Comparison of ENCODE assay signal across 9 cellular contexts in genomic region chr3:170908235-170909116, GRCh38. TPM values are rescaled to one million over a fixed set of nuclear protein-coding genes. Genes with fewer than 3 reads are reported as not detected.
A peak's percentile ranks its signal among the peaks of the same experiment; 100 is the strongest.
DNase-seq lines count a peak whose midpoint lies in the region; ATAC-seq, FAIRE-seq and TF ChIP-seq lines count a peak whose summit lies in the region.
"Had no signal": no experiment of that assay in that cellular context is flagged by ENCODE, and none has a peak within 500 bp of the region (broad histone marks: within the 10 kb centered on the region; RNA-seq: fewer than 3 reads in every experiment).

Gene EIF5A2, minus strand, starts transcription at chr3:170908637. Its CDS starts 831 bp downstream, at chr3:170907806.

- H3K18ac ChIP-seq in H1 (ENCODE audit: extremely low read depth, low read length) (0 out of 2 replicates have a peak within 1 kb of the TSS, but pooled peaks have one; percentile 68), mesendoderm (ENCODE audit: low read length) (peak within 1 kb of the TSS; percentile 63)

- H2BK5ac ChIP-seq in H1 (ENCODE audit: low read depth, low read length) (no peak within 1 kb of the TSS), mesendoderm (ENCODE audit: low read length) (no peak within 1 kb of the TSS)

- CTCF ChIA-PET in H1 (lab: Charles Lee; ENCODE audit: partially characterized antibody): interaction anchor here (1.2 kb wide), 1 partner anchor 37 kb away, joined by 3 read pairs; no protein-coding TSS in a partner anchor

- H2AFZ ChIP-seq in H1 (ENCODE audit: low read length): peak within 1 kb of the TSS; percentile 96

- peaks cover 0 to 5% (median 2%) of the 10 kb centered on the region in 4 experiments; a peak in 3 of 7 replicates for H3K4me1 ChIP-seq in H1 (replicated peaks in 1 of 4; ENCODE audit: control insufficient read depth in 3 of 4, insufficient read depth in 4 of 4, low read length in 3 of 4)
- no peaks in the 10 kb centered on the region for H3K4me1 ChIP-seq in mesendoderm (ENCODE audit: control insufficient read depth, low read depth, low read length)

- POLR2A ChIA-PET in H1 (lab: Charles Lee; ENCODE audit: partially characterized antibody): interaction anchor here (0.9 to 2.3 kb wide), 8 partner anchors 10 to 95 kb away, joined by 3 to 15 read pairs (median 4); partner anchors contain the start of gene RPL22L1

- H3K79me1 ChIP-seq in H1 (ENCODE audit: low read depth, low read length): no peaks in the 10 kb centered on the region; the same call in 1 of the 2 replicates
- H3K79me1 ChIP-seq in mesendoderm (ENCODE audit: low read length): no peaks in the 10 kb centered on the region

- FAIRE-seq in H1 (lab: Jason Lieb, UNC): no peak
- FAIRE-seq: endometrium had no signal

- DNase-seq in CD1c-positive myeloid dendritic cell (ENCODE audit: extremely low spot score): peak; percentile 96
- DNase-seq in NCI-H82 (lab: John Stamatoyannopoulos, UW): peak; percentile 98
- peak; percentile 89 to 90 for DNase-seq in activated CD8-positive, alpha-beta memory T cell treated with anti-CD3 and anti-CD28 coated beads for 1 hour (ENCODE audit: extremely low read depth in 1 of 2, low read depth in 1 of 2)
- peak; percentile 83 to 94 for DNase-seq in H1 (ENCODE audit: low read depth in 1 of 2, low spot score in 2 of 2)
- DNase-seq in mesendoderm: peak; percentile 98
- peak; percentile 91 for DNase-seq in stimulated activated CD8-positive, alpha-beta memory T cell treated with anti-CD3 and anti-CD28 coated beads, Interleukin-12 subunit alpha, Interleukin-12 subunit beta, amount 100 ng/mL, for 24 hours (ENCODE audit: extremely low read depth)

- TF ChIP-seq EP300 in H1 (IDR thresholded peaks at IDR 0.05; ENCODE audit: borderline replicate concordance in 1 of 2, low read depth in 2 of 2, low read length in 2 of 2): peak in 1 of 2 experiments; percentile 7; a peak in 1 of 3 replicates

- H3K14ac ChIP-seq in H1 (ENCODE audit: insufficient read length): no peak within 1 kb of the TSS

- ATAC-seq in GM19452 (IDR thresholded peaks at IDR 0.05; ENCODE audit: unreplicated experiment) (peak; percentile 92), HG03571 (IDR thresholded peaks at IDR 0.05; ENCODE audit: unreplicated experiment) (peak; percentile 92)

- H3K9ac ChIP-seq in H1 (replicated peaks in 1 of 4; ENCODE audit: extremely low read depth in 1 of 4, low read depth in 3 of 4, low read length in 3 of 4) (peak within 1 kb of the TSS in 3 of 4 experiments; percentile 35 to 65 (median 44); a peak in 5 of 7 replicates), mesendoderm (ENCODE audit: low read length) (peak within 1 kb of the TSS; percentile 87)

- H2AK5ac ChIP-seq in H1 (ENCODE audit: low read depth, low read length) (no peak within 1 kb of the TSS), mesendoderm (ENCODE audit: low read length) (no peak within 1 kb of the TSS)

- H3K4me2 ChIP-seq in H1 (ENCODE audit: insufficient read depth in 1 of 2, low read depth in 2 of 2, low read length in 2 of 2) (peak within 1 kb of the TSS; percentile 95 to 96), mesendoderm (ENCODE audit: low read length) (peak within 1 kb of the TSS; percentile 86)

- no peak within 1 kb of the TSS for H3K27ac ChIP-seq in H1 (ENCODE audit: low read depth, low read length)
- no peak within 1 kb of the TSS for H3K27ac ChIP-seq in mesendoderm (ENCODE audit: low read depth, low read length)

- peaks cover 15 to 16% of the 10 kb centered on the region in 2 experiments for H3K9me3 ChIP-seq in H1 (ENCODE audit: insufficient read depth in 2 of 2, low read depth in 1 of 2, low read length in 1 of 2)

- H4K5ac ChIP-seq in H1 (ENCODE audit: insufficient read length, low read depth, low read length) (no peak within 1 kb of the TSS), mesendoderm (ENCODE audit: low read length) (no peak within 1 kb of the TSS)

- peak within 1 kb of the TSS; percentile 90 for H4K8ac ChIP-seq in H1 (ENCODE audit: extremely low read depth, insufficient read depth, low read length)
- no peak within 1 kb of the TSS for H4K8ac ChIP-seq in mesendoderm (ENCODE audit: low read depth, low read length)

- H3K23ac ChIP-seq in H1 (ENCODE audit: insufficient read length): no peak within 1 kb of the TSS
- no peak within 1 kb of the TSS for H3K23ac ChIP-seq in mesendoderm (ENCODE audit: low read length)

- H3K4ac ChIP-seq in H1 (replicated peaks; ENCODE audit: insufficient read length, low read depth, low read length) (peak within 1 kb of the TSS; percentile 13), mesendoderm (ENCODE audit: low read depth, low read length) (no peak within 1 kb of the TSS)

- H3K27me3 ChIP-seq in H1 (replicated peaks in 1 of 4; ENCODE audit: control insufficient read depth in 3 of 4, extremely low read depth in 1 of 4, insufficient read depth in 3 of 4, low read length in 3 of 4) (peaks cover 0 to 17% (median 12%) of the 10 kb centered on the region in 4 experiments; a peak in 6 of 7 replicates), mesendoderm (ENCODE audit: insufficient read depth, low read length, poor library complexity) (no peaks in the 10 kb centered on the region)

- peak in 1 of 2 experiments; percentile 51; a peak in 1 of 3 replicates for TF ChIP-seq POLR2A in H1 (IDR thresholded peaks at IDR 0.05; ENCODE audit: control extremely low read depth in 1 of 2, low read depth in 2 of 2, low read length in 2 of 2)

- WGBS in H1 (ENCODE audit: extremely low coverage in 1 of 2, insufficient coverage in 1 of 2, insufficient read length in 1 of 2, insufficient replicate concordance in 2 of 2, low coverage in 1 of 2, low lambda C conversion rate in 2 of 2, missing lambda C conversion rate in 1 of 2), 2 experiments: 25% methylated on average over 55 of the region's 73 CpGs; no CpG with 5 or more reads in 1 of the 2 experiments
- no CpG with 5 or more reads among the region's 73 CpGs for WGBS in mesendoderm (ENCODE audit: extremely low coverage, insufficient coverage, low lambda C conversion rate)

- H3K36me3 ChIP-seq in H1 (ENCODE audit: control insufficient read depth in 2 of 4, insufficient read depth in 4 of 4, low read length in 3 of 4) (no peaks in the 10 kb centered on the region), mesendoderm (ENCODE audit: control insufficient read depth, insufficient read depth, low read length) (no peaks in the 10 kb centered on the region)

- no peak for TF ChIP-seq RAD21 in H1 (IDR thresholded peaks at IDR 0.05 in 1 of 2, conservative IDR thresholded peaks at IDR 0.05 in 1 of 2; ENCODE audit: low read depth in 2 of 2, low read length in 2 of 2)

- peaks cover 0 to 4% of the 10 kb centered on the region in 2 experiments for H4K20me1 ChIP-seq in H1 (replicated peaks in 1 of 2; ENCODE audit: control insufficient read depth in 1 of 2, insufficient read depth in 2 of 2, low read length in 2 of 2)

- H3K79me2 ChIP-seq in H1 (ENCODE audit: control insufficient read depth in 1 of 2, insufficient read depth in 2 of 2, low read length in 2 of 2) (no peaks in the 10 kb centered on the region), mesendoderm (ENCODE audit: control insufficient read depth, insufficient read depth, low read length) (no peaks in the 10 kb centered on the region)

- H3K4me3 ChIP-seq in H1 (ENCODE audit: extremely low read depth in 1 of 4, insufficient read depth in 2 of 4, low read depth in 3 of 4, low read length in 4 of 4) (peak within 1 kb of the TSS; percentile 63 to 80 (median 70)), mesendoderm (ENCODE audit: low read length) (peak within 1 kb of the TSS; percentile 84)

- H3K23me2 ChIP-seq in H1 (ENCODE audit: low read depth, low read length): peaks cover 7% of the 10 kb centered on the region

- H2BK12ac ChIP-seq in H1 (ENCODE audit: low read depth, low read length): peak within 1 kb of the TSS; percentile 64

- H3K56ac ChIP-seq in H1 (replicated peaks; ENCODE audit: insufficient read length, low read depth, low read length) (no peak within 1 kb of the TSS), mesendoderm (ENCODE audit: low read length) (peak within 1 kb of the TSS; percentile 91)

- H2BK120ac ChIP-seq in H1 (replicated peaks; ENCODE audit: low read depth, low read length): no peak within 1 kb of the TSS
- H2BK120ac ChIP-seq in mesendoderm (ENCODE audit: low read depth, low read length): no peak within 1 kb of the TSS

- H2BK15ac ChIP-seq in H1 (ENCODE audit: low read length) (0 out of 2 replicates have a peak within 1 kb of the TSS, but pooled peaks have one; percentile 65), mesendoderm (replicated peaks; ENCODE audit: low read depth) (no peak within 1 kb of the TSS)

- H2BK20ac ChIP-seq in H1 (ENCODE audit: low read length): no peak within 1 kb of the TSS

- TF ChIP-seq CTCF in H1 (IDR thresholded peaks at IDR 0.05; ENCODE audit: control extremely low read depth in 1 of 3, insufficient read depth in 1 of 3, low read depth in 1 of 3, low read length in 3 of 3): no peak

- H4K91ac ChIP-seq in H1 (replicated peaks; ENCODE audit: insufficient read length, low read length): peak within 1 kb of the TSS; percentile 56

TF ChIP-seq in H1, 55 proteins besides CTCF, POLR2A, EP300 and RAD21 (continues in another document):
- TF ChIP-seq SRF (IDR thresholded peaks at IDR 0.05; ENCODE audit: low read depth, low read length) (no peak), ATF2 (IDR thresholded peaks at IDR 0.05; ENCODE audit: low read length) (no peak), TAF1 (IDR thresholded peaks at IDR 0.05; ENCODE audit: low read depth, low read length) (peak; percentile 47), FOSL1 (IDR thresholded peaks at IDR 0.05; ENCODE audit: insufficient read depth, low read depth, low read length) (no peak), SIRT6 (IDR thresholded peaks at IDR 0.05; ENCODE audit: low read length) (no peak)

RNA-seq across cellular contexts. Expression of gene EIF5A2, which starts in this region (rescaled TPM):
- 13.8 and 15.0 TPM in 2 replicates for total RNA-seq in H1 (2021; fragmentation: NEBNext Ultra II Directional; extraction: Animal tissue kit (Norgen Biotek cat#: 25700))
- 1.5 and 1.6 TPM in 2 replicates for polyA plus RNA-seq in H1 (2011; rRNA removed)
- polyA plus RNA-seq in H1 (2011; cell fraction: cytosol; rRNA removed): 2.1 TPM
- 1.1 TPM for polyA plus RNA-seq in H1 (2011; cell fraction: nucleus; rRNA removed)
- polyA plus RNA-seq in H1 (2012, experiment 1 of 2): 5.2 to 10.6 TPM (median 8.2 TPM) in 4 replicates
- polyA plus RNA-seq in H1 (2012, experiment 2 of 2): 0.50 TPM
- 7.1 TPM for polyA plus RNA-seq in H1 (2013, experiment 1 of 2)
- polyA plus RNA-seq in H1 (2013, experiment 2 of 2): 6.4 TPM
- polyA minus RNA-seq in H1 (2011; rRNA and poly(A)+ RNA removed): 7.4 and 10.3 TPM in 2 replicates
- 1.3 TPM for polyA minus RNA-seq in H1 (2011; cell fraction: cytosol; rRNA and poly(A)+ RNA removed)
- 4.3 TPM for polyA minus RNA-seq in H1 (2011; cell fraction: nucleus; rRNA and poly(A)+ RNA removed)
- polyA plus RNA-seq in mesendoderm (2013, experiment 1 of 2): 9.2 TPM
- 9.6 TPM for polyA plus RNA-seq in mesendoderm (2013, experiment 2 of 2)
